22 cellular contexts compared by ENCODE assay signal in the genomic region with DNA sequence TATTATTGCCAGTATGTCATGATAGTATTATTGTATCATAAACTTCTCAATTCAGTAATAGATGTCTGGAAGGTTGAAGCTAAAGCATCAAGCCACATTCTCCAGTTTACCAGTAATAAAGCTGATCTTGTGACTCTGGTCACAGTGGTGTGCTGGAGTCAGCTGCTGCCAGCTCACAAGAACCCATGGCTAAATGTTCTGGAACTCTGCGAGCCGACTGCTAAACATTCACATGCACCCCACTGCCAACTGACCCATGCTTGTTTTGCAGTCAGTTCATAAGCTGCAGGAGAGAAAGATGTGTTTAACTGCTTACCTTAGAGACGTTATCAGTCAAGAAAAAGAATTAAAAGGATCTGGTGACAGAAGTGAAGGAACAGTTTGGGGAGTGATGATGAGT. TPM values are rescaled to one million over a fixed set of nuclear protein-coding genes. Genes with fewer than 3 reads are reported as not detected.
DNase-seq lines count a peak whose midpoint lies in the region; ATAC-seq and TF ChIP-seq lines count a peak whose summit lies in the region.
"Had no signal": no experiment of that assay in that cellular context is flagged by ENCODE, and none has a peak within 500 bp of the region (broad histone marks: within the 10 kb centered on the region; RNA-seq: fewer than 3 reads in every experiment).

No MANE protein-coding gene starts in this region.

- peaks cover 59% of the 10 kb centered on the region for H3K4me1 Mint-ChIP-seq in activated naive CD8-positive, alpha-beta T cell (ENCODE audit: low read depth)
- peaks cover 44% of the 10 kb centered on the region for H3K4me1 Mint-ChIP-seq in activated naive CD8-positive, alpha-beta T cell treated with anti-CD3 and anti-CD28 coated beads, Interleukin-2, amount 50 U/mL, for 24 hours
- peaks cover 10 to 58% (median 24%) of the 10 kb centered on the region in 4 donors for H3K4me1 Mint-ChIP-seq in CD4-positive, CD25-positive, alpha-beta regulatory T cell
- H3K4me1 Mint-ChIP-seq in neural progenitor cell, result peaks cover 10% of the 10 kb centered on the region

- no peak for DNase-seq in activated naive CD8-positive, alpha-beta T cell treated with anti-CD3 and anti-CD28 coated beads, Interleukin-2, amount 50 U/mL, for 24 hours
- no peak for DNase-seq in CD4-positive, CD25-positive, alpha-beta regulatory T cell
- no peak for DNase-seq in OCI-LY7 (ENCODE audit: low spot score)
- DNase-seq in neural progenitor cell (ENCODE audit: low spot score), result no peak
- DNase-seq in iPS-NIHi11 (ENCODE audit: low spot score), result no peak
- DNase-seq in AG08396 (ENCODE audit: low spot score), result no peak
- DNase-seq in NCI-H1092 treated with DMSO at 0.1 percent for 48 hours (lab: John Stamatoyannopoulos, UW), result no peak
- DNase-seq: Caco-2, DMS153, H9, KG1, MV-4-11, NCI-H1417, NCI-H187 treated with DMSO at 0.1 percent for 48 hours, NCI-H526 had no signal

- no peaks in the 10 kb centered on the region for H3K4me1 ChIP-seq in CD4-positive, CD25-positive, alpha-beta regulatory T cell (ENCODE audit: control insufficient read depth, insufficient read depth, low read length, poor library complexity, severe bottlenecking)
- peaks cover 75% of the 10 kb centered on the region for H3K4me1 ChIP-seq in OCI-LY7 (ENCODE audit: insufficient read depth, low read length, poor library complexity, severe bottlenecking)
- peaks cover 24% of the 10 kb centered on the region for H3K4me1 ChIP-seq in neural progenitor cell
- H3K4me1 ChIP-seq: A549, Caco-2 had no signal

- H3K36me3 Mint-ChIP-seq in activated naive CD8-positive, alpha-beta T cell, result no peaks in the 10 kb centered on the region
- no peaks in the 10 kb centered on the region for H3K36me3 Mint-ChIP-seq in activated naive CD8-positive, alpha-beta T cell treated with anti-CD3 and anti-CD28 coated beads, Interleukin-2, amount 50 U/mL, for 24 hours (ENCODE audit: low read depth)
- H3K36me3 Mint-ChIP-seq in CD4-positive, CD25-positive, alpha-beta regulatory T cell, result no peaks in the 10 kb centered on the region
- H3K36me3 Mint-ChIP-seq in neural progenitor cell, result no peaks in the 10 kb centered on the region

- no peaks in the 10 kb centered on the region for H3K79me2 ChIP-seq in OCI-LY7 (ENCODE audit: insufficient read depth, low read depth, low read length)
- no peaks in the 10 kb centered on the region for H3K79me2 ChIP-seq in neural progenitor cell (ENCODE audit: low read depth)

- CTCF ChIA-PET in OCI-LY7 (lab: Charles Lee; ENCODE audit: unreplicated experiment), result interaction anchor here (1.1 kb wide), 1 partner anchor 69 kb away, joined by 3 read pairs; no protein-coding TSS in a partner anchor

- H3K9me3 Mint-ChIP-seq in activated naive CD8-positive, alpha-beta T cell (ENCODE audit: low read depth), result no peaks in the 10 kb centered on the region
- H3K9me3 Mint-ChIP-seq in activated naive CD8-positive, alpha-beta T cell treated with anti-CD3 and anti-CD28 coated beads, Interleukin-2, amount 50 U/mL, for 24 hours, result no peaks in the 10 kb centered on the region
- peaks cover 0 to 3% (median 0%) of the 10 kb centered on the region in 7 donors for H3K9me3 Mint-ChIP-seq in CD4-positive, CD25-positive, alpha-beta regulatory T cell
- H3K9me3 Mint-ChIP-seq in neural progenitor cell, result no peaks in the 10 kb centered on the region
- H3K9me3 Mint-ChIP-seq: H9 had no signal

- no peaks in the 10 kb centered on the region for H4K20me1 ChIP-seq in OCI-LY7 (ENCODE audit: insufficient read depth, low read length)
- no peaks in the 10 kb centered on the region for H4K20me1 ChIP-seq in neural progenitor cell (ENCODE audit: low read depth)

- no peak overlapping the region for H3K4me3 Mint-ChIP-seq in activated naive CD8-positive, alpha-beta T cell
- H3K4me3 Mint-ChIP-seq in activated naive CD8-positive, alpha-beta T cell treated with anti-CD3 and anti-CD28 coated beads, Interleukin-2, amount 50 U/mL, for 24 hours, result no peak overlapping the region
- peak overlapping the region in 1 of 4 donors; percentile 38 for H3K4me3 Mint-ChIP-seq in CD4-positive, CD25-positive, alpha-beta regulatory T cell
- no peak overlapping the region for H3K4me3 Mint-ChIP-seq in neural progenitor cell
- H3K4me3 Mint-ChIP-seq: H9 had no signal

- H3K9me2 ChIP-seq in OCI-LY7 (ENCODE audit: insufficient read depth, low read length), result no peaks in the 10 kb centered on the region

- peak overlapping the region; percentile 86 for H3K27ac Mint-ChIP-seq in activated naive CD8-positive, alpha-beta T cell
- H3K27ac Mint-ChIP-seq in activated naive CD8-positive, alpha-beta T cell treated with anti-CD3 and anti-CD28 coated beads, Interleukin-2, amount 50 U/mL, for 24 hours, result no peak overlapping the region
- H3K27ac Mint-ChIP-seq in CD4-positive, CD25-positive, alpha-beta regulatory T cell, result peak overlapping the region; percentile 35 to 84 (median 60)
- H3K27ac Mint-ChIP-seq in neural progenitor cell, result no peak overlapping the region
- H3K27ac Mint-ChIP-seq: H9 had no signal

- no peak overlapping the region for H3K9ac ChIP-seq in neural progenitor cell

- ATAC-seq in activated naive CD8-positive, alpha-beta T cell treated with anti-CD3 and anti-CD28 coated beads, Interleukin-2, amount 50 U/mL, for 24 hours, result no peak
- ATAC-seq in CD4-positive, CD25-positive, alpha-beta regulatory T cell (ENCODE audit: low read depth in 2 of 2), result no peak
- ATAC-seq: A549, GM12878, Panc1 had no signal

- no peaks in the 10 kb centered on the region for H3K36me3 ChIP-seq in CD4-positive, CD25-positive, alpha-beta regulatory T cell (ENCODE audit: control insufficient read depth, insufficient read depth, low read length)
- H3K36me3 ChIP-seq in OCI-LY7 (ENCODE audit: insufficient read depth, low read length), result no peaks in the 10 kb centered on the region
- no peaks in the 10 kb centered on the region for H3K36me3 ChIP-seq in neural progenitor cell

- H3K4me2 ChIP-seq in OCI-LY7 (ENCODE audit: low read length) (0 out of 2 replicates have a peak overlapping the region, but pooled peaks have one; percentile 0), neural progenitor cell (no peak overlapping the region)
- H3K4me2 ChIP-seq: A549 had no signal

- peaks cover 14% of the 10 kb centered on the region for H3F3A ChIP-seq in neural progenitor cell (ENCODE audit: low read depth)

- peaks cover 27% of the 10 kb centered on the region for H3K27me3 ChIP-seq in CD4-positive, CD25-positive, alpha-beta regulatory T cell (ENCODE audit: control insufficient read depth, insufficient read depth, low read length)
- no peaks in the 10 kb centered on the region for H3K27me3 ChIP-seq in neural progenitor cell

- no TSS peak for BruUV-seq in OCI-LY7 (replicated peaks; lab: Mats Ljungman, UMichigan)

- H3K4me3 ChIP-seq in CD4-positive, CD25-positive, alpha-beta regulatory T cell (ENCODE audit: low read depth, low read length), result no peak overlapping the region
- H3K4me3 ChIP-seq in OCI-LY7 (ENCODE audit: low read depth, low read length, poor library complexity, severe bottlenecking) (no peak overlapping the region), neural progenitor cell (no peak overlapping the region)
- H3K4me3 ChIP-seq: A549, GM12878 had no signal

- no peaks in the 10 kb centered on the region for H3K27me3 Mint-ChIP-seq in activated naive CD8-positive, alpha-beta T cell
- H3K27me3 Mint-ChIP-seq in activated naive CD8-positive, alpha-beta T cell treated with anti-CD3 and anti-CD28 coated beads, Interleukin-2, amount 50 U/mL, for 24 hours, result no peaks in the 10 kb centered on the region
- H3K27me3 Mint-ChIP-seq in CD4-positive, CD25-positive, alpha-beta regulatory T cell, result peaks cover 67% of the 10 kb centered on the region
- H3K27me3 Mint-ChIP-seq in neural progenitor cell (ENCODE audit: insufficient read depth, low read depth), result peaks cover 3% of the 10 kb centered on the region

- H3K27ac ChIP-seq in CD4-positive, CD25-positive, alpha-beta regulatory T cell (ENCODE audit: insufficient read depth, low read length, poor library complexity, severe bottlenecking), result no peak overlapping the region
- H3K27ac ChIP-seq in OCI-LY7 (ENCODE audit: low read depth, low read length, poor library complexity, severe bottlenecking) (peak overlapping the region; percentile 68), neural progenitor cell (no peak overlapping the region)
- H3K27ac ChIP-seq: A549, C4-2B had no signal

- H3K9me3 ChIP-seq in CD4-positive, CD25-positive, alpha-beta regulatory T cell (ENCODE audit: control insufficient read depth in 2 of 2, low read length in 2 of 2), result no peaks in the 10 kb centered on the region
- H3K9me3 ChIP-seq in OCI-LY7 (ENCODE audit: low read length) (no peaks in the 10 kb centered on the region), neural progenitor cell (ENCODE audit: low read depth) (no peaks in the 10 kb centered on the region)
- H3K9me3 ChIP-seq: A549, Caco-2 had no signal

- POLR2A ChIA-PET in OCI-LY7 (lab: Charles Lee), result interaction anchor here (1.1 to 2.5 kb wide), 5 partner anchors 11 to 168 kb away, joined by 3 to 14 read pairs (median 4); a partner anchor contains a TSS

- peak overlapping the region; percentile 97; the same call in 1 of the 2 replicates for H2AFZ ChIP-seq in OCI-LY7 (ENCODE audit: low read length)
- peak overlapping the region; percentile 3 for H2AFZ ChIP-seq in neural progenitor cell (replicated peaks)

- intact Hi-C loops in OCI-LY7 (cut with micrococcal nuclease; ENCODE audit: unreplicated experiment), result no loop called here

- TF ChIP-seq CTCF in OCI-LY7 (conservative IDR thresholded peaks at IDR 0.05; ENCODE audit: low read length) (no peak), neural progenitor cell (IDR thresholded peaks at IDR 0.05) (no peak)

RNA-seq across cellular contexts. Expression of a gene that starts 5.9 kb away (rescaled TPM):
- not detected for total RNA-seq in CD4-positive, CD25-positive, alpha-beta regulatory T cell
- polyA plus RNA-seq in CD4-positive, CD25-positive, alpha-beta regulatory T cell, result under 1 TPM in 1 of 4 donors, not detected in 3; 0.24 TPM
- total RNA-seq in OCI-LY7 (2014; rRNA removed; shearing (Covaris generic)), result 0.16 TPM in 1 of 2 replicates, not detected in the other
- total RNA-seq in OCI-LY7 (2022) (0.18 and 0.32 TPM in 2 replicates), neural progenitor cell (ENCODE audit: low replicate concordance) (not detected in 2 replicates)
- total RNA-seq: Caco-2, H9, HT-29, SK-MEL-5 had no signal
- polyA plus RNA-seq: A549 had no signal

RNA-seq across cellular contexts. Expression of a gene that starts 27.0 kb away (rescaled TPM):
- total RNA-seq in CD4-positive, CD25-positive, alpha-beta regulatory T cell, result 0.35 TPM
- under 1 TPM in 1 of 4 donors, not detected in 3; 0.15 TPM for polyA plus RNA-seq in CD4-positive, CD25-positive, alpha-beta regulatory T cell
- 78.0 and 113 TPM in 2 replicates for total RNA-seq in OCI-LY7 (2014; rRNA removed; shearing (Covaris generic))
- total RNA-seq in OCI-LY7 (2022) (182 and 201 TPM in 2 replicates), neural progenitor cell (ENCODE audit: low replicate concordance) (not detected in 2 replicates)
- total RNA-seq: H9, SK-MEL-5 had no signal
- polyA plus RNA-seq: A549 had no signal

Comparison
In these comparisons a context has a peak if more than half of its experiments do, and no peak if none do; other contexts are left out.
1. H3K27ac Mint-ChIP-seq: peak in activated naive CD8-positive, alpha-beta T cell (single experiment) and CD4-positive, CD25-positive, alpha-beta regulatory T cell (3 of 3); none in activated naive CD8-positive, alpha-beta T cell treated with anti-CD3 and anti-CD28 coated beads, Interleukin-2, amount 50 U/mL, for 24 hours (single experiment) and neural progenitor cell (single experiment).
2. RNA of a gene that starts 27.0 kb away (total RNA-seq): 78.0 to 201 TPM in OCI-LY7; 0.35 TPM in CD4-positive, CD25-positive, alpha-beta regulatory T cell (single experiment) and not detected in neural progenitor cell; every median in the first group is over 10 times any median in the second.